In genomic region chr4:37662306-37662705, GRCh38 we compare ENCODE assay signal across 1 cellular context.
TF ChIP-seq lines count a peak whose summit lies in the region.

No MANE protein-coding gene starts in this region.

TF ChIP-seq in HepG2, 621 proteins besides CTCF, POLR2A, EP300 and RAD21 (continued from another document):
- TF ChIP-seq ZNF276 (CRISPR knock-in tag; IDR thresholded peaks at IDR 0.05; ENCODE audit: low read depth), result no peak
- no peak for TF ChIP-seq USF2 (IDR thresholded peaks at IDR 0.05; ENCODE audit: low read depth, low read length)
- no peak for TF ChIP-seq USF2 (CRISPR knock-in tag; IDR thresholded peaks at IDR 0.05; ENCODE audit: borderline replicate concordance)
- TF ChIP-seq ZNF224 (CRISPR knock-in tag; IDR thresholded peaks at IDR 0.05), result no peak
- TF ChIP-seq HDAC6 (IDR thresholded peaks at IDR 0.05; ENCODE audit: low read depth, low read length), result no peak
- no peak for TF ChIP-seq SMAD3 (CRISPR knock-in tag; IDR thresholded peaks at IDR 0.05)
- no peak for TF ChIP-seq TARDBP (CRISPR knock-in tag; IDR thresholded peaks at IDR 0.05)
- no peak for TF ChIP-seq POLR2AphosphoS5 (IDR thresholded peaks at IDR 0.05; ENCODE audit: low read depth, low read length)
- no peak for TF ChIP-seq PLSCR1 (CRISPR knock-in tag; IDR thresholded peaks at IDR 0.05; ENCODE audit: borderline replicate concordance)
- no peak for TF ChIP-seq ZSCAN25 (CRISPR knock-in tag; IDR thresholded peaks at IDR 0.05)
TF ChIP-seq in HepG2: peak in this region for 0.
